Comparison of ENCODE assay signal across 8 cellular contexts in genomic region chr2:175366814-175367213, GRCh38.
A peak's percentile ranks its signal among the peaks of the same experiment; 100 is the strongest.
DNase-seq lines count a peak whose midpoint lies in the region; ATAC-seq and TF ChIP-seq lines count a peak whose summit lies in the region.

No MANE protein-coding gene starts in this region.

- H3K27ac ChIP-seq in heart right ventricle, result no peak overlapping the region

- peaks cover 0 to 85% (median 75%) of the 10 kb centered on the region in 7 donors for H3K27me3 ChIP-seq in heart right ventricle

- no peaks in the 10 kb centered on the region for H3K36me3 ChIP-seq in heart right ventricle

- H3K9me3 ChIP-seq in heart right ventricle, result no peaks in the 10 kb centered on the region

- TF ChIP-seq CTCF in AG04449 (IDR thresholded peaks at IDR 0.05; ENCODE audit: insufficient read depth, low read length, missing control alignments), result peak; percentile 72
- TF ChIP-seq CTCF in GM12864 (IDR thresholded peaks at IDR 0.05; ENCODE audit: low read depth, low read length, missing control alignments), result peak; percentile 74
- peak; percentile 50 to 84 (median 72) for TF ChIP-seq CTCF in heart right ventricle (IDR thresholded peaks at IDR 0.05)
- peak; percentile 88 for TF ChIP-seq CTCF in retinal pigment epithelial cell (conservative IDR thresholded peaks at IDR 0.05; ENCODE audit: low read depth, low read length)

- H3K4me1 ChIP-seq in heart right ventricle, result no peaks in the 10 kb centered on the region

- DNase-seq in AG04449 (ENCODE audit: low read depth, low spot score) (no peak), GM12864 (ENCODE audit: low read depth) (peak; percentile 1), NCI-H2227 treated with DMSO at 0.1 percent for 48 hours (lab: John Stamatoyannopoulos, UW) (peak; percentile 89), heart right ventricle (peak in 1 of 2 donors; percentile 18), retinal pigment epithelial cell (ENCODE audit: low read depth) (no peak)
- peak; percentile 10 to 12 for DNase-seq in activated CD4-positive, alpha-beta T cell treated with anti-CD3 and anti-CD28 coated beads, Interleukin-2, amount 50 U/mL, for 48 hours

- POLR2A ChIA-PET in AG04449 (lab: Yijun Ruan, JAX), result no interaction called here

- ATAC-seq in HG03342 (IDR thresholded peaks at IDR 0.05; ENCODE audit: unreplicated experiment) (peak; percentile 74), heart right ventricle (peak in 3 of 8 donors; percentile 64 to 73 (median 67)), HG02852 (IDR thresholded peaks at IDR 0.05; ENCODE audit: unreplicated experiment) (no peak)

- CTCF ChIA-PET in AG04449 (lab: Yijun Ruan, JAX), result interaction anchor here (0.8 to 8.4 kb wide), 11 partner anchors 8 to 744 kb away, joined by 3 to 82 read pairs (median 6); partner anchors contain the start of gene HOXD12

- intact Hi-C loops in heart right ventricle (cut with DNase I), result loop anchor here in 9 of 10 donors (2.0 to 10.0 kb wide), 5 partner anchors 318 to 730 kb away; partner anchors contain the start of gene HOXD12 (in 2 of the 9)

- 5 to 6% methylated on average over 7 of the region's 7 CpGs for WGBS in heart right ventricle, 2 donors

- H3K4me3 ChIP-seq in AG04449 (ENCODE audit: low read depth, low read length) (no peak overlapping the region), GM12864 (ENCODE audit: low read depth, low read length) (no peak overlapping the region), heart right ventricle (no peak overlapping the region), retinal pigment epithelial cell (ENCODE audit: low read length) (no peak overlapping the region)

Comparison
In these comparisons a context has a peak if more than half of its experiments do, and no peak if none do; other contexts are left out.
1. DNase-seq: peak in GM12864 (single experiment), NCI-H2227 treated with DMSO at 0.1 percent for 48 hours (single experiment) and activated CD4-positive, alpha-beta T cell treated with anti-CD3 and anti-CD28 coated beads, Interleukin-2, amount 50 U/mL, for 48 hours (2 of 2); none in AG04449 (single experiment) and retinal pigment epithelial cell (single experiment).
2. Peak in every context shown above with its lines, with median percentiles within 50 percentile points of each other: CTCF ChIP-seq.